ENCODE assay signal across 1 cellular context in the genomic region with DNA sequence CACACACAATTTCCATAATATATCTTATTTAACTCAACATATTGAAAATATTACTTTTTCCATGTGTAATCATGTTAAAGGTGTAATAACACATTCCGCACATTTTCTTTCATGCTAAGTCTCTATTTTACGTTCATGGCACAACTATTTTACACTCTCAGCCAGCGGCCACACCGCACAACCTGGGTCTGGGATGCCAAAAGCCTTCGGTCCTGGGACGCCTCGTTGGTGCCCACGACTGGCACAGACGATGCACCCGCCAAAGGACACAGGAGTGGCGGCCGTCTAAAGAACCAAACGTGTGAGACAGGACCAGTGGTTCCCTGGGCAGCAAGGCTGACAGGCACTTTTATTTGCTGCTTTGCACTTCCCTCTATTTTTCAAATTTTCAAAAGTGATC.
TF ChIP-seq lines count a peak whose summit lies in the region.

No MANE protein-coding gene starts in this region.

TF ChIP-seq in HepG2, 621 proteins besides CTCF, POLR2A, EP300 and RAD21:
- TF ChIP-seq KDM1A (CRISPR knock-in tag; IDR thresholded peaks at IDR 0.05) (no peak), NFKB2 (CRISPR knock-in tag; IDR thresholded peaks at IDR 0.05; ENCODE audit: borderline replicate concordance) (0 out of 2 replicates have a peak, but pooled peaks have one; percentile 17), AGO1 (IDR thresholded peaks at IDR 0.05; ENCODE audit: low read depth, low read length, poor library complexity, severe bottlenecking) (peak; percentile 11)
